Comparison of ENCODE assay signal across 16 cellular contexts in the genomic region with DNA sequence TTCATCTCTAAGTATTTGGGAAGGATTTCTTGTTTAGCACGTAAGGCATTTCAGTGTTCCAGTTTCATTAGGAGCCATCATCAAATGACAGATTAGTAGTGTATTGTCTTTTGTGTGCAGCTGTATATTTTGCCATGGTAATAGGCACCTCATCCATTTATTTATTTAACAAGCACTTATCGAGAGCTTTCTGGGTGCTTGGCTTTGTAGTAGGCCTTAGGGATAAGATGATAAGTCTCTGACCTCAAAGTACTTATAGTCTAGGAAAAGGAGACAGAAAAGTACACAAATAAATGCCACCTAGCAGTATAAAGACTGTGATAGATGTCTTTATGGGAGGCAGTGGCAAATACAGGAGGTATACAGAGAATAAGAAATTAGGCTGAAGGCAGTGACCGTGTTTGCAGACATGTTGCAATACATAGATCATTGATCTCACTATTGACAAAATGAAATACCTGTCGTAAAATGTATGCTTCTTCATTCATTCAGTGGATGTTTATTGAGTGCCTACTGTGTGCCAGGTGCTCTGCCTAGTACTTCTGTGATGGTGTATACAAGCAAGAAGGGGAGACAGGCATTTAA.
DNase-seq lines count a peak whose midpoint lies in the region; ATAC-seq, FAIRE-seq and TF ChIP-seq lines count a peak whose summit lies in the region.
"Had no signal": no experiment of that assay in that cellular context is flagged by ENCODE, and none has a peak within 500 bp of the region (broad histone marks: within the 10 kb centered on the region; RNA-seq: fewer than 3 reads in every experiment).

No MANE protein-coding gene starts in this region.

- CTCF ChIA-PET in HepG2 (lab: Yijun Ruan, JAX; ENCODE audit: low intra/inter-chr PET ratio, low total read pairs), result no interaction called here

- no peak overlapping the region for H3K4me3 Mint-ChIP-seq in naive thymus-derived CD8-positive, alpha-beta T cell
- H3K4me3 Mint-ChIP-seq: activated CD4-positive, alpha-beta memory T cell treated with anti-CD3 and anti-CD28 coated beads, Interleukin-2, amount 10 ng/mL, durations not matched to agents 7 days and 5 days; CD4-positive, alpha-beta memory T cell; immature natural killer cell had no signal

- POLR2A ChIA-PET in HepG2 (lab: Yijun Ruan, JAX), result no interaction called here
- POLR2A ChIA-PET in naive thymus-derived CD8-positive, alpha-beta T cell (lab: Charles Lee), result no interaction called here

- H4K20me1 ChIP-seq in HepG2 (ENCODE audit: insufficient read depth, low read length), result no peaks in the 10 kb centered on the region

- no TSS peak for BruUV-seq in HepG2 (replicated peaks; lab: Mats Ljungman, UMichigan)

- H3K36me3 ChIP-seq in HepG2 (replicated peaks in 1 of 2; ENCODE audit: control insufficient read depth in 1 of 2, insufficient read depth in 2 of 2, low read length in 2 of 2), result no peaks in the 10 kb centered on the region

- intact Hi-C loops in HepG2 (cut with micrococcal nuclease; ENCODE audit: unreplicated experiment), result no loop called here

- no peak for FAIRE-seq in HepG2 (lab: Jason Lieb, UNC)
- FAIRE-seq: frontal cortex had no signal

- no peaks in the 10 kb centered on the region for H3K4me1 ChIP-seq in HepG2 (ENCODE audit: insufficient read depth, low read length)

- H3K4me1 Mint-ChIP-seq in naive thymus-derived CD8-positive, alpha-beta T cell, result no peaks in the 10 kb centered on the region
- H3K4me1 Mint-ChIP-seq: activated CD4-positive, alpha-beta memory T cell treated with anti-CD3 and anti-CD28 coated beads, Interleukin-2, amount 10 ng/mL, durations not matched to agents 7 days and 5 days; CD4-positive, alpha-beta memory T cell had no signal

- H3K9me3 ChIP-seq in HepG2 (ENCODE audit: low read length), result no peaks in the 10 kb centered on the region
- H3K9me3 ChIP-seq: neutrophil had no signal

- no peak overlapping the region for H3K4me2 ChIP-seq in HepG2 (ENCODE audit: low read depth, low read length)
- H3K4me2 ChIP-seq: KMS-11 had no signal

- no peak for TF ChIP-seq EP300 in HepG2 (IDR thresholded peaks at IDR 0.05; ENCODE audit: low read depth in 2 of 2, low read length in 2 of 2)
- no peak for TF ChIP-seq EP300 in HepG2 (CRISPR knock-in tag; IDR thresholded peaks at IDR 0.05; ENCODE audit: borderline replicate concordance)

- no peak overlapping the region for H2AFZ ChIP-seq in HepG2 (ENCODE audit: low read length)

- H3K27ac ChIP-seq in HepG2 (ENCODE audit: extremely low read length, insufficient read depth, low read length), result no peak overlapping the region
- H3K27ac ChIP-seq: KMS-11, neutrophil had no signal

- no peak overlapping the region for H3K4me3 ChIP-seq in HepG2 (replicated peaks in 1 of 3; ENCODE audit: insufficient read depth in 1 of 3, low read depth in 2 of 3, low read length in 3 of 3)

- peak; percentile 92 for DNase-seq in DMS53 (lab: John Stamatoyannopoulos, UW)
- DNase-seq in NCI-H146 (lab: John Stamatoyannopoulos, UW), result peak; percentile 67
- peak; percentile 62 for DNase-seq in NCI-H510A (lab: John Stamatoyannopoulos, UW)
- DNase-seq in HepG2 (ENCODE audit: low spot score), result no peak
- no peak for DNase-seq in dermis blood vessel endothelial cell
- DNase-seq in ureter (ENCODE audit: low spot score), result no peak
- DNase-seq in amygdala (lab: John Stamatoyannopoulos, UW), result no peak
- no peak for DNase-seq in naive thymus-derived CD8-positive, alpha-beta T cell
- DNase-seq: activated CD4-positive, alpha-beta memory T cell treated with anti-CD3 and anti-CD28 coated beads, Interleukin-2, amount 10 ng/mL, durations not matched to agents 7 days and 5 days; CD4-positive, alpha-beta memory T cell; immature natural killer cell; NCI-H226; right cardiac atrium had no signal

- TF ChIP-seq RAD21 in HepG2 (CRISPR knock-in tag; IDR thresholded peaks at IDR 0.05), result no peak

- TF ChIP-seq POLR2A in HepG2 (IDR thresholded peaks at IDR 0.05; ENCODE audit: insufficient read depth in 1 of 2, low read depth in 2 of 2, low read length in 2 of 2), result no peak

- 28% methylated on average over 4 of the region's 4 CpGs for WGBS in HepG2 (ENCODE audit: low lambda C conversion rate)

- H3K27me3 ChIP-seq in HepG2 (ENCODE audit: control insufficient read depth in 1 of 2, insufficient read depth in 2 of 2, low read length in 2 of 2), result no peaks in the 10 kb centered on the region
- H3K27me3 ChIP-seq: neutrophil had no signal

- H3K9me3 Mint-ChIP-seq in naive thymus-derived CD8-positive, alpha-beta T cell, result no peaks in the 10 kb centered on the region
- H3K9me3 Mint-ChIP-seq: activated CD4-positive, alpha-beta memory T cell treated with anti-CD3 and anti-CD28 coated beads, Interleukin-2, amount 10 ng/mL, durations not matched to agents 7 days and 5 days; CD4-positive, alpha-beta memory T cell; immature natural killer cell had no signal

- TF ChIP-seq CTCF in HepG2 (CRISPR knock-in tag; IDR thresholded peaks at IDR 0.05), result no peak

- H3K27me3 Mint-ChIP-seq in naive thymus-derived CD8-positive, alpha-beta T cell, result peaks cover 0 to 1% (median 0%) of the 10 kb centered on the region in 5 donors
- H3K27me3 Mint-ChIP-seq: activated CD4-positive, alpha-beta memory T cell treated with anti-CD3 and anti-CD28 coated beads, Interleukin-2, amount 10 ng/mL, durations not matched to agents 7 days and 5 days had no signal

- H3K9ac ChIP-seq in HepG2 (ENCODE audit: insufficient read depth, low read depth, low read length), result no peak overlapping the region
- H3K9ac ChIP-seq: KMS-11 had no signal

- H3K79me2 ChIP-seq in HepG2 (ENCODE audit: insufficient read depth, low read length), result no peaks in the 10 kb centered on the region

- in situ Hi-C loops in HepG2 (cut with HindIII; ENCODE audit: extremely low pct_ligation_motif_present, low pct_unique_long_range_greater_than_20kb), result no loop called here

- H3K27ac Mint-ChIP-seq in naive thymus-derived CD8-positive, alpha-beta T cell, result no peak overlapping the region
- H3K27ac Mint-ChIP-seq: activated CD4-positive, alpha-beta memory T cell treated with anti-CD3 and anti-CD28 coated beads, Interleukin-2, amount 10 ng/mL, durations not matched to agents 7 days and 5 days; CD4-positive, alpha-beta memory T cell had no signal

- no peaks in the 10 kb centered on the region for H3K36me3 Mint-ChIP-seq in naive thymus-derived CD8-positive, alpha-beta T cell
- H3K36me3 Mint-ChIP-seq: CD4-positive, alpha-beta memory T cell had no signal

- no peak for ATAC-seq in HepG2
- ATAC-seq in naive thymus-derived CD8-positive, alpha-beta T cell, result no peak

TF ChIP-seq in HepG2, 621 proteins besides CTCF, POLR2A, EP300 and RAD21:
- TF ChIP-seq ZNF83 (CRISPR knock-in tag; IDR thresholded peaks at IDR 0.05; ENCODE audit: borderline replicate concordance), result no peak
- peak; percentile 36; the same call in 1 of the 2 replicates for TF ChIP-seq CEBPB (IDR thresholded peaks at IDR 0.05; ENCODE audit: borderline replicate concordance, low read depth, low read length)
TF ChIP-seq in HepG2: peak in this region for 1.

Comparison
In these comparisons a context has a peak if more than half of its experiments do, and no peak if none do; other contexts are left out.
1. DNase-seq: peak in DMS53 (single experiment), NCI-H146 (single experiment) and NCI-H510A (single experiment); none in HepG2 (single experiment), dermis blood vessel endothelial cell (single experiment), ureter (single experiment), amygdala (0 of 56) and naive thymus-derived CD8-positive, alpha-beta T cell (0 of 10).